12 cellular contexts compared by ENCODE assay signal in genomic region chr15:92869977-92870644, GRCh38. TPM values are rescaled to one million over a fixed set of nuclear protein-coding genes. Genes with fewer than 3 reads are reported as not detected.
DNase-seq lines count a peak whose midpoint lies in the region; ATAC-seq and TF ChIP-seq lines count a peak whose summit lies in the region.
"Had no signal": no experiment of that assay in that cellular context is flagged by ENCODE, and none has a peak within 500 bp of the region (broad histone marks: within the 10 kb centered on the region; RNA-seq: fewer than 3 reads in every experiment).

No MANE protein-coding gene starts in this region.

- no peak overlapping the region for H3K4me3 Mint-ChIP-seq in nephron
- H3K4me3 Mint-ChIP-seq: brain had no signal

- intact Hi-C loops in PC-3 (cut with micrococcal nuclease), result no loop called here
- intact Hi-C loops in esophagus muscularis mucosa (cut with DNase I), result no loop called here

- H3K36me3 ChIP-seq in PC-3 (ENCODE audit: low read depth, low read length) (no peaks in the 10 kb centered on the region), esophagus muscularis mucosa (no peaks in the 10 kb centered on the region)
- H3K36me3 ChIP-seq: BLaER1 treated with 17β-estradiol and CSF1 and Interleukin-3, amounts not matched to agents 10 nM and 100 nM; uterus had no signal

- peak overlapping the region in 2 of 3 experiments; percentile 6 to 13 for H3K27ac Mint-ChIP-seq in nephron

- 44% methylated on average over 9 of the region's 9 CpGs for WGBS in esophagus muscularis mucosa

- H3K36me3 Mint-ChIP-seq in nephron (ENCODE audit: low read depth), result no peaks in the 10 kb centered on the region
- H3K36me3 Mint-ChIP-seq: brain had no signal

- H2AFZ ChIP-seq in PC-3 (ENCODE audit: low read length), result peak overlapping the region; percentile 74

- TF ChIP-seq EP300 in esophagus muscularis mucosa (IDR thresholded peaks at IDR 0.05), result no peak

- H3K9me2 ChIP-seq in PC-3 (replicated peaks; ENCODE audit: low read length), result no peaks in the 10 kb centered on the region

- TF ChIP-seq CTCF in AG10803 (conservative IDR thresholded peaks at IDR 0.05; ENCODE audit: low read length) (no peak), PC-3 (conservative IDR thresholded peaks at IDR 0.05; ENCODE audit: low read depth, low read length) (no peak), esophagus muscularis mucosa (IDR thresholded peaks at IDR 0.05) (no peak), nephron (IDR thresholded peaks at IDR 0.05; ENCODE audit: unreplicated experiment in 3 of 3) (no peak)

- peaks cover 6% of the 10 kb centered on the region for H3K4me1 Mint-ChIP-seq in nephron

- TF ChIP-seq POLR2A in esophagus muscularis mucosa (IDR thresholded peaks at IDR 0.05; ENCODE audit: low read depth), result no peak

- peaks cover 17% of the 10 kb centered on the region for H3K4me1 ChIP-seq in PC-3 (ENCODE audit: insufficient read depth, low read length)
- H3K4me1 ChIP-seq in esophagus muscularis mucosa, result peaks cover 12 to 21% (median 20%) of the 10 kb centered on the region in 4 donors
- H3K4me1 ChIP-seq: BLaER1 treated with 17β-estradiol and CSF1 and Interleukin-3, amounts not matched to agents 10 nM and 100 nM; uterus had no signal

- H3K27me3 Mint-ChIP-seq in nephron (ENCODE audit: low read depth), result no peaks in the 10 kb centered on the region
- H3K27me3 Mint-ChIP-seq: brain had no signal

- ATAC-seq in PC-3, result no peak
- ATAC-seq in GM19395 (IDR thresholded peaks at IDR 0.05; ENCODE audit: unreplicated experiment), result no peak
- ATAC-seq in HG03045 (IDR thresholded peaks at IDR 0.05; ENCODE audit: unreplicated experiment), result no peak
- ATAC-seq in GM19351 (IDR thresholded peaks at IDR 0.05; ENCODE audit: unreplicated experiment), result no peak

- H3K9ac ChIP-seq in PC-3 (ENCODE audit: low read length), result no peak overlapping the region
- H3K9ac ChIP-seq: BLaER1 treated with 17β-estradiol and CSF1 and Interleukin-3, amounts not matched to agents 10 nM and 100 nM had no signal

- no peaks in the 10 kb centered on the region for H3F3A ChIP-seq in PC-3 (ENCODE audit: low read length, unreplicated experiment)

- peaks cover under 1% of the 10 kb centered on the region for H3K9me3 Mint-ChIP-seq in nephron

- H3K79me2 ChIP-seq in PC-3 (ENCODE audit: low read length), result no peaks in the 10 kb centered on the region

- no peaks in the 10 kb centered on the region for H3K9me3 ChIP-seq in PC-3 (ENCODE audit: low read length)
- H3K9me3 ChIP-seq in esophagus muscularis mucosa, result no peaks in the 10 kb centered on the region
- H3K9me3 ChIP-seq: BLaER1 treated with 17β-estradiol and CSF1 and Interleukin-3, amounts not matched to agents 10 nM and 100 nM; uterus had no signal

- no peaks in the 10 kb centered on the region for H4K20me1 ChIP-seq in PC-3 (ENCODE audit: low read length)
- H4K20me1 ChIP-seq: BLaER1 treated with 17β-estradiol and CSF1 and Interleukin-3, amounts not matched to agents 10 nM and 100 nM had no signal

- no peak overlapping the region for H3K4me3 ChIP-seq in AG10803 (ENCODE audit: low read length)
- no peak overlapping the region for H3K4me3 ChIP-seq in PC-3 (ENCODE audit: low read length)
- H3K4me3 ChIP-seq in esophagus muscularis mucosa, result no peak overlapping the region
- H3K4me3 ChIP-seq: BLaER1 treated with 17β-estradiol and CSF1 and Interleukin-3, amounts not matched to agents 10 nM and 100 nM; uterus had no signal

- H3K4me2 ChIP-seq in PC-3 (ENCODE audit: low read length), result peak overlapping the region; percentile 36
- H3K4me2 ChIP-seq: BLaER1 treated with 17β-estradiol and CSF1 and Interleukin-3, amounts not matched to agents 10 nM and 100 nM had no signal

- no TSS peak for BruUV-seq in PC-3 (replicated peaks; lab: Mats Ljungman, UMichigan)

- H3K27me3 ChIP-seq in PC-3 (ENCODE audit: low read length) (no peaks in the 10 kb centered on the region), esophagus muscularis mucosa (no peaks in the 10 kb centered on the region)
- H3K27me3 ChIP-seq: BLaER1 treated with 17β-estradiol and CSF1 and Interleukin-3, amounts not matched to agents 10 nM and 100 nM; uterus had no signal

- peak overlapping the region; percentile 30 for H3K27ac ChIP-seq in PC-3 (ENCODE audit: low read length)
- H3K27ac ChIP-seq in esophagus muscularis mucosa (replicated peaks in 1 of 4), result peak overlapping the region; percentile 72 to 81 (median 76)
- H3K27ac ChIP-seq: BLaER1 treated with 17β-estradiol and CSF1 and Interleukin-3, amounts not matched to agents 10 nM and 100 nM; uterus had no signal

- DNase-seq in AG10803 (ENCODE audit: low read depth) (peak; percentile 34), PC-3 (peak; percentile 42), esophagus muscularis mucosa (ENCODE audit: extremely low spot score) (no peak), cerebellar nuclear complex (lab: John Stamatoyannopoulos, UW) (no peak)
- DNase-seq: NCI-H2081, uterus had no signal

- POLR2A ChIA-PET in PC-3 (lab: Charles Lee; ENCODE audit: unreplicated experiment), result no interaction called here

- CTCF ChIA-PET in PC-3 (lab: Charles Lee), result no interaction called here

RNA-seq across cellular contexts. Expression of gene CHD2, which starts 30.0 kb away (rescaled TPM):
- 42.7 and 50.6 TPM in 2 replicates for total RNA-seq in PC-3 (2014; rRNA removed)
- total RNA-seq in esophagus muscularis mucosa, result 10 to 100 TPM; 54.3 to 86.0 (median 62.8) TPM

Comparison
In these comparisons a context has a peak if more than half of its experiments do, and no peak if none do; other contexts are left out.
1. DNase-seq: peak in AG10803 (single experiment) and PC-3 (single experiment); none in esophagus muscularis mucosa (single experiment) and cerebellar nuclear complex (0 of 2).